In the genomic region with DNA sequence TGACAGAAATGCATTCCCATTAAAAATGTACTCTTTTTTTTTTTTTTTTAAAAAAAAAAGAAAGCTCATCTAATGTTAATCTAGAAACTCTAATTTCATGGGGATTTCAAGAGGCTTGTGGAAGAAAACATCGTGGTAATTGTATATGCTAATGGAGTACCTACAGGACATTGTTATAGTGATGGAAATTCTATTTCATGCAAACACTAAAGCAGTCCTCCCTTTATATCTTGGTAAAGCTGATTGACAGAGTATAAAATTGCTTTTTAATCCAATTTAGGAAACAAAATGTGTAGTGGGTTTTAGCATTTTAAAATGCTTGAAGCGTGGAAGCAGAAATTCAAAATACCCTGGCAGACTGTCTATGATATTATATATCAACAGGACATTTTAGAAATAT, we compare ENCODE assay signal across 29 cellular contexts.
"Had no signal": no experiment of that assay in that cellular context is flagged by ENCODE, and none has a peak within 500 bp of the region (broad histone marks: within the 10 kb centered on the region; RNA-seq: fewer than 3 reads in every experiment).

No MANE protein-coding gene starts in this region.

- H3K9me3 ChIP-seq: left ventricle myocardium inferior, mucosa of descending colon, pancreas, prostate gland, suprapubic skin, thoracic aorta, tibial artery, uterus had no signal

- H3K4me1 ChIP-seq: pancreas, prostate gland, suprapubic skin, tibial artery, uterus had no signal

- H3K27me3 Mint-ChIP-seq: naive thymus-derived CD4-positive, alpha-beta T cell; natural killer cell treated with Interleukin-12 subunit alpha and Interleukin-12 subunit beta and Interleukin-15 and Interleukin-18, amount 100 ng/mL, for 72 hours; stimulated activated naive CD8-positive, alpha-beta T cell treated with anti-CD3 and anti-CD28 coated beads, Interleukin-15, Interleukin-2, amounts not matched to agents 100 ng/mL and 50 ng/mL, for 24 hours; type B pancreatic cell had no signal

- DNase-seq: hypothalamus; immature natural killer cell; kidney; left colon; left ventricle myocardium inferior; mesendoderm; midbrain; mucosa of descending colon; naive thymus-derived CD4-positive, alpha-beta T cell; pancreas; posterior cingulate gyrus; retina; right cardiac atrium; stimulated activated CD4-positive, alpha-beta T cell treated with anti-CD3 and anti-CD28 coated beads, Interleukin-12 subunit alpha, Interleukin-12 subunit beta, amount 100 ng/mL, for 4 hours; stimulated activated CD4-positive, alpha-beta T cell treated with anti-CD3 and anti-CD28 coated beads, Interleukin-15, amount 100 ng/mL, for 24 hours; stimulated activated CD4-positive, alpha-beta T cell treated with anti-CD3 and anti-CD28 coated beads, Interleukin-2, amount 100 ng/mL, for 24 hours; stimulated activated CD4-positive, alpha-beta T cell treated with anti-CD3 and anti-CD28 coated beads, Interleukin-4, amount 100 ng/mL, for 1 hour; stimulated activated naive CD4-positive, alpha-beta T cell; tibial artery; uterus had no signal

- H3K36me3 Mint-ChIP-seq: natural killer cell treated with Interleukin-12 subunit alpha and Interleukin-12 subunit beta and Interleukin-15 and Interleukin-18, amount 100 ng/mL, for 72 hours had no signal

- H3K4me3 ChIP-seq: left ventricle myocardium inferior, lung, mucosa of descending colon, pancreas, prostate gland, skin epidermis, suprapubic skin, thoracic aorta, tibial artery, uterus had no signal

- H3K36me3 ChIP-seq: left ventricle myocardium inferior, pancreas, prostate gland, uterus had no signal

- ATAC-seq: left colon; mucosa of descending colon; naive thymus-derived CD4-positive, alpha-beta T cell; natural killer cell treated with Interleukin-12 subunit alpha and Interleukin-12 subunit beta and Interleukin-15 and Interleukin-18, amount 100 ng/mL, for 72 hours; pancreas; right cardiac atrium; sciatic nerve had no signal

- H3K27me3 ChIP-seq: pancreas, suprapubic skin, tibial artery, uterus had no signal

- H3K4me3 Mint-ChIP-seq: immature natural killer cell; naive thymus-derived CD4-positive, alpha-beta T cell; natural killer cell treated with Interleukin-12 subunit alpha and Interleukin-12 subunit beta and Interleukin-15 and Interleukin-18, amount 100 ng/mL, for 72 hours; stimulated activated naive CD8-positive, alpha-beta T cell treated with anti-CD3 and anti-CD28 coated beads, Interleukin-15, Interleukin-2, amounts not matched to agents 100 ng/mL and 50 ng/mL, for 24 hours; type B pancreatic cell had no signal

- H3K27ac Mint-ChIP-seq: immature natural killer cell; natural killer cell treated with Interleukin-12 subunit alpha and Interleukin-12 subunit beta and Interleukin-15 and Interleukin-18, amount 100 ng/mL, for 72 hours; stimulated activated naive CD8-positive, alpha-beta T cell treated with anti-CD3 and anti-CD28 coated beads, Interleukin-15, Interleukin-2, amounts not matched to agents 100 ng/mL and 50 ng/mL, for 24 hours; type B pancreatic cell had no signal

- H3K4me1 Mint-ChIP-seq: immature natural killer cell; naive thymus-derived CD4-positive, alpha-beta T cell had no signal

- H3K27ac ChIP-seq: left ventricle myocardium inferior, pancreas, prostate gland, skin epidermis, suprapubic skin, thoracic aorta, tibial artery, uterus had no signal

- H3K9me3 Mint-ChIP-seq: immature natural killer cell; naive thymus-derived CD4-positive, alpha-beta T cell; natural killer cell treated with Interleukin-12 subunit alpha and Interleukin-12 subunit beta and Interleukin-15 and Interleukin-18, amount 100 ng/mL, for 72 hours; stimulated activated naive CD8-positive, alpha-beta T cell treated with anti-CD3 and anti-CD28 coated beads, Interleukin-15, Interleukin-2, amounts not matched to agents 100 ng/mL and 50 ng/mL, for 24 hours; type B pancreatic cell had no signal
